In the genomic region with DNA sequence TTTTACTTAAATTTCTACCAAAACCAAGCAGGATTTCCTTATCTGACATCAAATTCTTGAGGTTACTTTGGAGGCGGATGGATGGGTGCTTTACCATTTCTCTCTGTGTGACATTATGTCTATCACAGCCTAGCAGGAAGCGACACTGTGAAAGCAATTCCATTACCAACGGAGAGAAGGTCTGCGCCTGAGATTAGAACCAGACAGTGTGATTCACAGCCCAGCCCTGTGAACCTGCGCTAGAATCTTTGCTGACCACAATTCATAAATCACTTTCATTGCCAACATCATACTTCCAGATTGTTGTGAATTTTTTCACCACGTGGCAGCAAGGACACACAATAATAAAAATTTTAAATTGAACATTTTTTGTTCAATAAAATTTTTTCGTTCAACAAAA, we compare ENCODE assay signal across 8 cellular contexts.
DNase-seq lines count a peak whose midpoint lies in the region; ATAC-seq and TF ChIP-seq lines count a peak whose summit lies in the region.

No MANE protein-coding gene starts in this region.

- DNase-seq in A673 (ENCODE audit: low spot score) (peak; percentile 66), RWPE1 (ENCODE audit: low spot score) (peak; percentile 11), myocyte (ENCODE audit: low read depth) (peak; percentile 84), suprapubic skin (ENCODE audit: low spot score in 2 of 2) (no peak), Ammon's horn (ENCODE audit: low spot score) (no peak), GM13976 (ENCODE audit: low spot score) (no peak)
- DNase-seq in activated naive CD8-positive, alpha-beta T cell treated with anti-CD3 and anti-CD28 coated beads, Interleukin-2, amount 50 U/mL, for 16 hours (ENCODE audit: low read depth, low spot score) = peak; percentile 34

- H3K4me1 ChIP-seq in A673 (ENCODE audit: insufficient read depth, low read length, poor library complexity, severe bottlenecking) = peaks cover 25% of the 10 kb centered on the region
- peaks cover 51% of the 10 kb centered on the region for H3K4me1 ChIP-seq in suprapubic skin

- CTCF ChIA-PET in A673 (lab: Charles Lee) (no interaction called here), RWPE1 (lab: Yijun Ruan, JAX) (no interaction called here)

- intact Hi-C loops in A673 (cut with micrococcal nuclease; ENCODE audit: unreplicated experiment) = no loop called here

- H3K4me3 ChIP-seq in A673 (ENCODE audit: low read depth, low read length, poor library complexity, severe bottlenecking) (no peak overlapping the region), suprapubic skin (no peak overlapping the region)

- H3K27me3 ChIP-seq in A673 (replicated peaks; ENCODE audit: insufficient read depth, low read depth, low read length, poor library complexity) = no peaks in the 10 kb centered on the region
- no peaks in the 10 kb centered on the region for H3K27me3 ChIP-seq in suprapubic skin

- BruUV-seq in A673 (replicated peaks; lab: Mats Ljungman, UMichigan) = no TSS peak

- H3K9me3 ChIP-seq in A673 (ENCODE audit: low read depth, low read length, poor library complexity, severe bottlenecking) (no peaks in the 10 kb centered on the region), suprapubic skin (no peaks in the 10 kb centered on the region)

- H3K27ac ChIP-seq in A673 (ENCODE audit: low read depth, low read length, poor library complexity, severe bottlenecking) (peak overlapping the region; percentile 21), RWPE1 (no peak overlapping the region), suprapubic skin (peak overlapping the region; percentile 88)

- ATAC-seq in HG02840 (IDR thresholded peaks at IDR 0.05; ENCODE audit: low FRiP score, unreplicated experiment) = no peak

- TF ChIP-seq CTCF in A673 (conservative IDR thresholded peaks at IDR 0.05; ENCODE audit: low read depth, low read length) (no peak), RWPE1 (conservative IDR thresholded peaks at IDR 0.05; ENCODE audit: low read depth) (no peak), suprapubic skin (IDR thresholded peaks at IDR 0.05) (no peak), GM13976 (IDR thresholded peaks at IDR 0.05; ENCODE audit: borderline replicate concordance, control extremely low read depth, extremely low read depth, insufficient read depth, missing control alignments) (no peak)

- no peak for TF ChIP-seq POLR2A in suprapubic skin (IDR thresholded peaks at IDR 0.05)

- H3K36me3 ChIP-seq in A673 (ENCODE audit: insufficient read depth, low read length, poor library complexity, severe bottlenecking) = no peaks in the 10 kb centered on the region
- H3K36me3 ChIP-seq in suprapubic skin = no peaks in the 10 kb centered on the region

- 38% methylated on average over 7 of the region's 7 CpGs for WGBS in suprapubic skin

- in situ Hi-C loops in GM13976 (cut with MboI; ENCODE audit: low sequenced_read_pairs, unreplicated experiment) = no loop called here

- no peak for TF ChIP-seq EP300 in suprapubic skin (IDR thresholded peaks at IDR 0.05)

- POLR2A ChIA-PET in A673 (lab: Charles Lee; ENCODE audit: low non-redundant PET) = interaction anchor here (0.6 kb wide), 1 partner anchor 17 kb away, joined by 3 read pairs; no protein-coding TSS in a partner anchor
- POLR2A ChIA-PET in RWPE1 (lab: Yijun Ruan, JAX; ENCODE audit: low non-redundant PET) = no interaction called here

Comparison
In these comparisons a context has a peak if more than half of its experiments do, and no peak if none do; other contexts are left out.
1. DNase-seq: peak in A673 (single experiment), RWPE1 (single experiment), activated naive CD8-positive, alpha-beta T cell treated with anti-CD3 and anti-CD28 coated beads, Interleukin-2, amount 50 U/mL, for 16 hours (single experiment) and myocyte (single experiment); none in suprapubic skin (0 of 2), Ammon's horn (single experiment) and GM13976 (single experiment).